ENCODE assay signal across 8 cellular contexts in genomic region chr1:109483658-109484518, GRCh38. TPM values are rescaled to one million over a fixed set of nuclear protein-coding genes. Genes with fewer than 3 reads are reported as not detected.
DNase-seq lines count a peak whose midpoint lies in the region; ATAC-seq and TF ChIP-seq lines count a peak whose summit lies in the region.

TSS of gene ATXN7L2 (plus strand) at chr1:109483905. CDS start at chr1:109483954, 49 bp downstream.

- peaks cover 37% of the 10 kb centered on the region for H3K4me1 Mint-ChIP-seq in activated naive CD4-positive, alpha-beta T cell treated with anti-CD3 and anti-CD28 coated beads, Interleukin-2, amount 50 U/mL, for 24 hours
- H3K4me1 Mint-ChIP-seq in osteocyte (ENCODE audit: unreplicated experiment), result peaks cover 23% of the 10 kb centered on the region

- no peak for TF ChIP-seq CTCF in osteocyte (IDR thresholded peaks at IDR 0.05)
- TF ChIP-seq CTCF in thoracic aorta (IDR thresholded peaks at IDR 0.05), result no peak

- H3K36me3 ChIP-seq in thoracic aorta, result no peaks in the 10 kb centered on the region

- H3K36me3 Mint-ChIP-seq in activated naive CD4-positive, alpha-beta T cell treated with anti-CD3 and anti-CD28 coated beads, Interleukin-2, amount 50 U/mL, for 24 hours, result no peaks in the 10 kb centered on the region
- peaks cover 6% of the 10 kb centered on the region for H3K36me3 Mint-ChIP-seq in osteocyte (ENCODE audit: unreplicated experiment)

- peak within 1 kb of the TSS; percentile 67 to 78 for H3K27ac ChIP-seq in thoracic aorta

- H3K4me3 ChIP-seq in GM08714 (ENCODE audit: low read length) (peak within 1 kb of the TSS; percentile 70; the same call in 1 of the 2 replicates), thoracic aorta (peak within 1 kb of the TSS; percentile 94)

- H3K4me3 Mint-ChIP-seq in activated naive CD4-positive, alpha-beta T cell treated with anti-CD3 and anti-CD28 coated beads, Interleukin-2, amount 50 U/mL, for 24 hours, result peak within 1 kb of the TSS; percentile 95
- peak within 1 kb of the TSS; percentile 94 for H3K4me3 Mint-ChIP-seq in osteocyte (ENCODE audit: unreplicated experiment)

- ATAC-seq in HG02588 (IDR thresholded peaks at IDR 0.05; ENCODE audit: unreplicated experiment) (peak; percentile 84), thoracic aorta (ENCODE audit: insufficient number of reproducible peaks, low FRiP score, low read depth) (peak; percentile 78)

- no peaks in the 10 kb centered on the region for H3K27me3 Mint-ChIP-seq in activated naive CD4-positive, alpha-beta T cell treated with anti-CD3 and anti-CD28 coated beads, Interleukin-2, amount 50 U/mL, for 24 hours
- H3K27me3 Mint-ChIP-seq in osteocyte (ENCODE audit: unreplicated experiment), result peaks cover 31% of the 10 kb centered on the region

- H3K9me3 Mint-ChIP-seq in activated naive CD4-positive, alpha-beta T cell treated with anti-CD3 and anti-CD28 coated beads, Interleukin-2, amount 50 U/mL, for 24 hours, result no peaks in the 10 kb centered on the region
- H3K9me3 Mint-ChIP-seq in osteocyte (ENCODE audit: unreplicated experiment), result no peaks in the 10 kb centered on the region

- no peaks in the 10 kb centered on the region for H3K27me3 ChIP-seq in thoracic aorta (replicated peaks; ENCODE audit: insufficient read depth)

- H3K27ac Mint-ChIP-seq in activated naive CD4-positive, alpha-beta T cell treated with anti-CD3 and anti-CD28 coated beads, Interleukin-2, amount 50 U/mL, for 24 hours, result peak within 1 kb of the TSS; percentile 95
- peak within 1 kb of the TSS; percentile 84 for H3K27ac Mint-ChIP-seq in osteocyte (ENCODE audit: unreplicated experiment)

- DNase-seq in NCI-H1092 (lab: John Stamatoyannopoulos, UW) (peak; percentile 90), SKM-1 (lab: John Stamatoyannopoulos, UW; ENCODE audit: unreplicated experiment) (peak; percentile 77), glomerular visceral epithelial cell (ENCODE audit: extremely low spot score) (peak; percentile 95), osteocyte (ENCODE audit: extremely low spot score, unreplicated experiment) (peak; percentile 98), thoracic aorta (ENCODE audit: low spot score) (peak; percentile 42)

- peaks cover 6 to 23% of the 10 kb centered on the region in 2 donors for H3K4me1 ChIP-seq in thoracic aorta (ENCODE audit: control insufficient read depth in 1 of 2, low read depth in 2 of 2)

- no peaks in the 10 kb centered on the region for H3K9me3 ChIP-seq in thoracic aorta

RNA-seq across cellular contexts. Expression of gene ATXN7L2, which starts in this region (rescaled TPM):
- total RNA-seq in osteocyte (6.4 and 6.8 TPM in 2 replicates), thoracic aorta (1 to 10 TPM; 3.1 to 7.7 TPM)

Comparison
In these comparisons a context has a peak if more than half of its experiments do, and no peak if none do; other contexts are left out.
1. Peak in every context shown above with its lines: DNase-seq, ATAC-seq, H3K4me3 ChIP-seq and H3K27ac ChIP-seq.
2. DNase-seq: peak in every context shown above with its lines; median percentile 98 in osteocyte; 95 in glomerular visceral epithelial cell; 90 in NCI-H1092; 77 in SKM-1; 42 in thoracic aorta.